In genomic region chr2:97719362-97720155, GRCh38 we compare ENCODE assay signal across 16 cellular contexts. TPM values are rescaled to one million over a fixed set of nuclear protein-coding genes. Genes with fewer than 3 reads are reported as not detected.
A peak's percentile ranks its signal among the peaks of the same experiment; 100 is the strongest.
DNase-seq lines count a peak whose midpoint lies in the region; FAIRE-seq and TF ChIP-seq lines count a peak whose summit lies in the region.
"Had no signal": no experiment of that assay in that cellular context is flagged by ENCODE, and none has a peak within 500 bp of the region (broad histone marks: within the 10 kb centered on the region; RNA-seq: fewer than 3 reads in every experiment).

No MANE protein-coding gene starts in this region.

- no peaks in the 10 kb centered on the region for H3K9me3 Mint-ChIP-seq in activated naive CD4-positive, alpha-beta T cell treated with anti-CD3 and anti-CD28 coated beads, Interleukin-2, amount 10 ng/mL, durations not matched to agents 7 days and 5 days
- no peaks in the 10 kb centered on the region for H3K9me3 Mint-ChIP-seq in activated CD4-positive, alpha-beta memory T cell treated with anti-CD3 and anti-CD28 coated beads, Interleukin-2, amount 10 ng/mL, durations not matched to agents 7 days and 5 days

- H3K27me3 Mint-ChIP-seq in activated naive CD4-positive, alpha-beta T cell treated with anti-CD3 and anti-CD28 coated beads, Interleukin-2, amount 10 ng/mL, durations not matched to agents 7 days and 5 days: no peaks in the 10 kb centered on the region
- H3K27me3 Mint-ChIP-seq in activated CD4-positive, alpha-beta memory T cell treated with anti-CD3 and anti-CD28 coated beads, Interleukin-2, amount 10 ng/mL, durations not matched to agents 7 days and 5 days: no peaks in the 10 kb centered on the region

- no peak for DNase-seq in activated naive CD4-positive, alpha-beta T cell treated with anti-CD3 and anti-CD28 coated beads, Interleukin-2, amount 10 ng/mL, durations not matched to agents 7 days and 5 days
- no peak for DNase-seq in activated naive CD4-positive, alpha-beta T cell treated with anti-CD3 and anti-CD28 coated beads, Interleukin-2, amount 50 U/mL, for 16 hours
- DNase-seq in activated CD4-positive, alpha-beta memory T cell treated with anti-CD3 and anti-CD28 coated beads, Interleukin-2, amount 10 ng/mL, durations not matched to agents 7 days and 5 days: no peak
- peak; percentile 20 for DNase-seq in kidney
- no peak for DNase-seq in NCI-H1694 treated with DMSO at 0.1 percent for 48 hours (lab: John Stamatoyannopoulos, UW)
- no peak for DNase-seq in coronary artery (ENCODE audit: low spot score)
- no peak for DNase-seq in SW 1271 (lab: John Stamatoyannopoulos, UW)
- DNase-seq: DMS79 treated with DMSO at 0.1 percent for 48 hours, foreskin keratinocyte, lower lobe of right lung, NCI-H1105, occipital lobe, stomach had no signal

- H3K36me3 Mint-ChIP-seq in activated naive CD4-positive, alpha-beta T cell treated with anti-CD3 and anti-CD28 coated beads, Interleukin-2, amount 10 ng/mL, durations not matched to agents 7 days and 5 days: peaks cover 80% of the 10 kb centered on the region
- peaks cover 91% of the 10 kb centered on the region for H3K36me3 Mint-ChIP-seq in activated CD4-positive, alpha-beta memory T cell treated with anti-CD3 and anti-CD28 coated beads, Interleukin-2, amount 10 ng/mL, durations not matched to agents 7 days and 5 days (ENCODE audit: low read depth)

- H3K4me1 ChIP-seq in kidney (ENCODE audit: control insufficient read depth in 1 of 2, insufficient read depth in 1 of 2, low read depth in 1 of 2, low read length in 2 of 2) (no peaks in the 10 kb centered on the region), thymus (ENCODE audit: control insufficient read depth, insufficient read depth, low read length) (peaks cover 47% of the 10 kb centered on the region)
- H3K4me1 ChIP-seq: breast epithelium, foreskin keratinocyte, lower lobe of right lung, stomach had no signal

- 91% methylated on average over 16 of the region's 16 CpGs for WGBS in thymus

- no peaks in the 10 kb centered on the region for H3K27me3 ChIP-seq in thymus (ENCODE audit: control insufficient read depth, insufficient read depth)

- H3K27ac ChIP-seq in kidney (ENCODE audit: low read depth in 2 of 2, low read length in 2 of 2) (no peak overlapping the region), thymus (ENCODE audit: low read depth) (peak overlapping the region; percentile 85), coronary artery (no peak overlapping the region)
- H3K27ac ChIP-seq: breast epithelium, foreskin keratinocyte, lower lobe of right lung, VCaP had no signal

- no peaks in the 10 kb centered on the region for H3K36me3 ChIP-seq in kidney (ENCODE audit: control insufficient read depth in 1 of 2, insufficient read depth in 2 of 2, low read length in 2 of 2)
- peaks cover 58% of the 10 kb centered on the region for H3K36me3 ChIP-seq in thymus (ENCODE audit: control insufficient read depth, insufficient read depth)
- H3K36me3 ChIP-seq: breast epithelium, lower lobe of right lung, stomach had no signal

- CTCF ChIA-PET in activated naive CD4-positive, alpha-beta T cell treated with anti-CD3 and anti-CD28 coated beads, Interleukin-2, amount 10 ng/mL, durations not matched to agents 7 days and 5 days (lab: Charles Lee): interaction anchor here (1.2 to 1.8 kb wide), 4 partner anchors 10 to 29 kb away, joined by 5 to 10 read pairs (median 6); no protein-coding TSS in a partner anchor
- CTCF ChIA-PET in activated CD4-positive, alpha-beta memory T cell treated with anti-CD3 and anti-CD28 coated beads, Interleukin-2, amount 10 ng/mL, durations not matched to agents 7 days and 5 days (lab: Charles Lee): interaction anchor here (0.6 to 2.5 kb wide), 8 partner anchors 8 to 633 kb away, joined by 3 to 33 read pairs (median 6); no protein-coding TSS in a partner anchor

- H3K4me1 Mint-ChIP-seq in activated naive CD4-positive, alpha-beta T cell treated with anti-CD3 and anti-CD28 coated beads, Interleukin-2, amount 10 ng/mL, durations not matched to agents 7 days and 5 days: peaks cover 77% of the 10 kb centered on the region
- H3K4me1 Mint-ChIP-seq in activated CD4-positive, alpha-beta memory T cell treated with anti-CD3 and anti-CD28 coated beads, Interleukin-2, amount 10 ng/mL, durations not matched to agents 7 days and 5 days: peaks cover 79% of the 10 kb centered on the region

- no peak overlapping the region for H3K9ac ChIP-seq in kidney (ENCODE audit: low read length in 2 of 2)

- no peak for FAIRE-seq in kidney (lab: Jason Lieb, UNC)

- POLR2A ChIA-PET in activated CD4-positive, alpha-beta memory T cell treated with anti-CD3 and anti-CD28 coated beads, Interleukin-2, amount 10 ng/mL, durations not matched to agents 7 days and 5 days (lab: Charles Lee): interaction anchor here (1.2 to 3.4 kb wide), 7 partner anchors 7 to 73 kb away, joined by 4 to 86 read pairs (median 11); partner anchors contain the start of genes ACTR1B and COX5B

- H3K27ac Mint-ChIP-seq in activated naive CD4-positive, alpha-beta T cell treated with anti-CD3 and anti-CD28 coated beads, Interleukin-2, amount 10 ng/mL, durations not matched to agents 7 days and 5 days: peak overlapping the region; percentile 96
- H3K27ac Mint-ChIP-seq in activated CD4-positive, alpha-beta memory T cell treated with anti-CD3 and anti-CD28 coated beads, Interleukin-2, amount 10 ng/mL, durations not matched to agents 7 days and 5 days: peak overlapping the region; percentile 98

- no peaks in the 10 kb centered on the region for H3K9me3 ChIP-seq in kidney (ENCODE audit: control insufficient read depth in 1 of 2, low read length in 2 of 2)
- H3K9me3 ChIP-seq in thymus (ENCODE audit: control insufficient read depth): no peaks in the 10 kb centered on the region
- H3K9me3 ChIP-seq: lower lobe of right lung, stomach had no signal

- intact Hi-C loops in kidney (cut with DNase I): no loop called here

- H3K4me3 Mint-ChIP-seq in activated naive CD4-positive, alpha-beta T cell treated with anti-CD3 and anti-CD28 coated beads, Interleukin-2, amount 10 ng/mL, durations not matched to agents 7 days and 5 days: peak overlapping the region; percentile 85
- peak overlapping the region; percentile 95 for H3K4me3 Mint-ChIP-seq in activated CD4-positive, alpha-beta memory T cell treated with anti-CD3 and anti-CD28 coated beads, Interleukin-2, amount 10 ng/mL, durations not matched to agents 7 days and 5 days

- TF ChIP-seq CTCF in kidney (IDR thresholded peaks at IDR 0.05; ENCODE audit: borderline replicate concordance, extremely low read depth, insufficient read depth) (no peak), coronary artery (IDR thresholded peaks at IDR 0.05) (no peak)

- H3K4me3 ChIP-seq in kidney (ENCODE audit: low read length in 2 of 2) (no peak overlapping the region), thymus (ENCODE audit: low read length) (peak overlapping the region; percentile 33), coronary artery (no peak overlapping the region)
- H3K4me3 ChIP-seq: breast epithelium, lower lobe of right lung, stomach had no signal

RNA-seq across cellular contexts. Expression of gene ZAP70, which starts 6.2 kb away (rescaled TPM):
- total RNA-seq in activated CD4-positive, alpha-beta memory T cell treated with anti-CD3 and anti-CD28 coated beads, Interleukin-2, amount 10 ng/mL, durations not matched to agents 7 days and 5 days: 100 to 1,000 TPM; 283 TPM
- total RNA-seq in kidney: 15.0 TPM
- polyA plus RNA-seq in kidney (ENCODE audit: insufficient read depth, low read depth, low replicate concordance): 0.37 TPM
- polyA plus RNA-seq in thymus: 217 TPM
- total RNA-seq: foreskin keratinocyte had no signal

RNA-seq across cellular contexts. Expression of gene C2orf92, which starts 50.0 kb away (rescaled TPM):
- total RNA-seq in activated CD4-positive, alpha-beta memory T cell treated with anti-CD3 and anti-CD28 coated beads, Interleukin-2, amount 10 ng/mL, durations not matched to agents 7 days and 5 days: 10 to 100 TPM in 1 of 2 experiments, 1 to 10 TPM in 1; 9.8 to 12.4 TPM
- total RNA-seq in kidney: 7.3 TPM
- polyA plus RNA-seq in kidney (ENCODE audit: insufficient read depth, low read depth, low replicate concordance) (3.3 TPM), thymus (13.1 TPM)

RNA-seq across cellular contexts. Expression of gene ACTR1B, which starts 55.7 kb away (rescaled TPM):
- 10 to 100 TPM; 97.3 to 98.8 TPM for total RNA-seq in activated CD4-positive, alpha-beta memory T cell treated with anti-CD3 and anti-CD28 coated beads, Interleukin-2, amount 10 ng/mL, durations not matched to agents 7 days and 5 days
- 76.7 TPM for total RNA-seq in kidney
- polyA plus RNA-seq in kidney (ENCODE audit: insufficient read depth, low read depth, low replicate concordance) (62.4 TPM), thymus (73.2 TPM)

Comparison
In these comparisons a context has a peak if more than half of its experiments do, and no peak if none do; other contexts are left out.
1. RNA of gene ZAP70, which starts 6.2 kb away (total RNA-seq): 283 TPM in activated CD4-positive, alpha-beta memory T cell treated with anti-CD3 and anti-CD28 coated beads, Interleukin-2, amount 10 ng/mL, durations not matched to agents 7 days and 5 days; 15.0 TPM in kidney (single experiment); every median in the first group is over 10 times any median in the second.